ENCODE assay signal across 8 cellular contexts in genomic region chrX:47233333-47234113, GRCh38. TPM values are rescaled to one million over a fixed set of nuclear protein-coding genes. Genes with fewer than 3 reads are reported as not detected.
DNase-seq lines count a peak whose midpoint lies in the region; ATAC-seq and TF ChIP-seq lines count a peak whose summit lies in the region.

No MANE protein-coding gene starts in this region.

- peaks cover 17% of the 10 kb centered on the region for H3K4me1 Mint-ChIP-seq in activated T-helper 2 cell treated with anti-CD3 and anti-CD28 coated beads, Interferon-gamma antibody, Interleukin-2, Interleukin-4, amounts not matched to agents 10 μg/mL and 5 μg/mL and 100 μg/mL, durations not matched to agents 14 hours and 24 hours and 36 hours (ENCODE audit: low read depth)
- H3K4me1 Mint-ChIP-seq in natural killer cell treated with Interleukin-12 subunit alpha and Interleukin-12 subunit beta and Interleukin-15 and Interleukin-18, amount 100 ng/mL, for 72 hours (ENCODE audit: low read depth in 2 of 2) = peaks cover 11 to 22% of the 10 kb centered on the region in 2 donors

- H3K4me3 ChIP-seq in LNCaP clone FGC (ENCODE audit: low read depth, low read length) (peak overlapping the region; percentile 67), fibroblast of pulmonary artery (replicated peaks; ENCODE audit: low read depth, low read length) (peak overlapping the region; percentile 70)

- intact Hi-C loops in activated T-helper 2 cell treated with anti-CD3 and anti-CD28 coated beads, Interferon-gamma antibody, Interleukin-2, Interleukin-4, amounts not matched to agents 10 μg/mL and 5 μg/mL and 100 μg/mL, durations not matched to agents 14 hours and 24 hours and 36 hours (cut with micrococcal nuclease) = loop anchor here (1.0 to 10.0 kb wide), 4 partner anchors 15 to 81 kb away; partner anchors contain the start of genes CDK16 and UBA1

- no peaks in the 10 kb centered on the region for H3K27me3 Mint-ChIP-seq in activated T-helper 2 cell treated with anti-CD3 and anti-CD28 coated beads, Interferon-gamma antibody, Interleukin-2, Interleukin-4, amounts not matched to agents 10 μg/mL and 5 μg/mL and 100 μg/mL, durations not matched to agents 14 hours and 24 hours and 36 hours (ENCODE audit: low read depth)
- no peaks in the 10 kb centered on the region for H3K27me3 Mint-ChIP-seq in natural killer cell treated with Interleukin-12 subunit alpha and Interleukin-12 subunit beta and Interleukin-15 and Interleukin-18, amount 100 ng/mL, for 72 hours

- TF ChIP-seq CTCF in LNCaP clone FGC (IDR thresholded peaks at IDR 0.05; ENCODE audit: control insufficient read depth, extremely low read depth, insufficient read depth) = no peak
- TF ChIP-seq CTCF in fibroblast of pulmonary artery (IDR thresholded peaks at IDR 0.05; ENCODE audit: low read length, missing control alignments) = no peak

- ATAC-seq in natural killer cell treated with Interleukin-12 subunit alpha and Interleukin-12 subunit beta and Interleukin-15 and Interleukin-18, amount 100 ng/mL, for 72 hours = peak; percentile 95 to 97

- peak overlapping the region; percentile 95 for H3K27ac Mint-ChIP-seq in activated T-helper 2 cell treated with anti-CD3 and anti-CD28 coated beads, Interferon-gamma antibody, Interleukin-2, Interleukin-4, amounts not matched to agents 10 μg/mL and 5 μg/mL and 100 μg/mL, durations not matched to agents 14 hours and 24 hours and 36 hours
- peak overlapping the region; percentile 91 to 94 for H3K27ac Mint-ChIP-seq in natural killer cell treated with Interleukin-12 subunit alpha and Interleukin-12 subunit beta and Interleukin-15 and Interleukin-18, amount 100 ng/mL, for 72 hours

- no peaks in the 10 kb centered on the region for H3K9me3 Mint-ChIP-seq in activated T-helper 2 cell treated with anti-CD3 and anti-CD28 coated beads, Interferon-gamma antibody, Interleukin-2, Interleukin-4, amounts not matched to agents 10 μg/mL and 5 μg/mL and 100 μg/mL, durations not matched to agents 14 hours and 24 hours and 36 hours
- no peaks in the 10 kb centered on the region for H3K9me3 Mint-ChIP-seq in natural killer cell treated with Interleukin-12 subunit alpha and Interleukin-12 subunit beta and Interleukin-15 and Interleukin-18, amount 100 ng/mL, for 72 hours

- peak overlapping the region; percentile 86 for H3K4me3 Mint-ChIP-seq in activated T-helper 2 cell treated with anti-CD3 and anti-CD28 coated beads, Interferon-gamma antibody, Interleukin-2, Interleukin-4, amounts not matched to agents 10 μg/mL and 5 μg/mL and 100 μg/mL, durations not matched to agents 14 hours and 24 hours and 36 hours (ENCODE audit: low read depth)
- peak overlapping the region; percentile 93 for H3K4me3 Mint-ChIP-seq in natural killer cell treated with Interleukin-12 subunit alpha and Interleukin-12 subunit beta and Interleukin-15 and Interleukin-18, amount 100 ng/mL, for 72 hours

- H3K36me3 Mint-ChIP-seq in activated T-helper 2 cell treated with anti-CD3 and anti-CD28 coated beads, Interferon-gamma antibody, Interleukin-2, Interleukin-4, amounts not matched to agents 10 μg/mL and 5 μg/mL and 100 μg/mL, durations not matched to agents 14 hours and 24 hours and 36 hours (ENCODE audit: low read depth) = peaks cover 20% of the 10 kb centered on the region
- no peaks in the 10 kb centered on the region for H3K36me3 Mint-ChIP-seq in natural killer cell treated with Interleukin-12 subunit alpha and Interleukin-12 subunit beta and Interleukin-15 and Interleukin-18, amount 100 ng/mL, for 72 hours

- peak; percentile 95 for DNase-seq in EL
- peak; percentile 97 for DNase-seq in H4 (ENCODE audit: low spot score)
- peak; percentile 83 for DNase-seq in LNCaP clone FGC (ENCODE audit: low read depth)
- DNase-seq in RPMI8226 = peak; percentile 95
- peak; percentile 91 for DNase-seq in activated T-helper 2 cell treated with anti-CD3 and anti-CD28 coated beads, Interferon-gamma antibody, Interleukin-2, Interleukin-4, amounts not matched to agents 10 μg/mL and 5 μg/mL and 100 μg/mL, durations not matched to agents 14 hours and 24 hours and 36 hours (ENCODE audit: low spot score)
- DNase-seq in fibroblast of pulmonary artery (ENCODE audit: low read depth) = peak; percentile 97
- DNase-seq in natural killer cell treated with Interleukin-12 subunit alpha and Interleukin-12 subunit beta and Interleukin-15 and Interleukin-18, amount 100 ng/mL, for 72 hours (ENCODE audit: low spot score) = peak; percentile 95
- DNase-seq in stimulated activated naive CD4-positive, alpha-beta T cell treated with Interleukin-2 at 50 U/mL for 16 hours (lab: John Stamatoyannopoulos, UW) = peak; percentile 94

RNA-seq across cellular contexts. Expression of gene USP11, which starts 0.7 kb away (rescaled TPM):
- total RNA-seq in H4 (2014; rRNA removed; shearing (Covaris generic)) = 33.0 and 36.5 TPM in 2 replicates
- 37.2 and 39.5 TPM in 2 replicates for total RNA-seq in activated T-helper 2 cell treated with anti-CD3 and anti-CD28 coated beads, Interferon-gamma antibody, Interleukin-2, Interleukin-4, amounts not matched to agents 10 μg/mL and 5 μg/mL and 100 μg/mL, durations not matched to agents 14 hours and 24 hours and 36 hours
- 10 to 100 TPM; 45.7 to 49.2 TPM for total RNA-seq in natural killer cell treated with Interleukin-12 subunit alpha and Interleukin-12 subunit beta and Interleukin-15 and Interleukin-18, amount 100 ng/mL, for 72 hours

RNA-seq across cellular contexts. Expression of gene CDK16, which starts 15.0 kb away (rescaled TPM):
- total RNA-seq in H4 (2014; rRNA removed; shearing (Covaris generic)) = 77.1 and 98.5 TPM in 2 replicates
- total RNA-seq in activated T-helper 2 cell treated with anti-CD3 and anti-CD28 coated beads, Interferon-gamma antibody, Interleukin-2, Interleukin-4, amounts not matched to agents 10 μg/mL and 5 μg/mL and 100 μg/mL, durations not matched to agents 14 hours and 24 hours and 36 hours = 71.2 and 80.6 TPM in 2 replicates
- 10 to 100 TPM; 62.2 to 63.7 TPM for total RNA-seq in natural killer cell treated with Interleukin-12 subunit alpha and Interleukin-12 subunit beta and Interleukin-15 and Interleukin-18, amount 100 ng/mL, for 72 hours

RNA-seq across cellular contexts. Expression of gene UBA1, which starts 39.9 kb away (rescaled TPM):
- total RNA-seq in H4 (2014; rRNA removed; shearing (Covaris generic)) = 105 and 130 TPM in 2 replicates
- 242 and 250 TPM in 2 replicates for total RNA-seq in activated T-helper 2 cell treated with anti-CD3 and anti-CD28 coated beads, Interferon-gamma antibody, Interleukin-2, Interleukin-4, amounts not matched to agents 10 μg/mL and 5 μg/mL and 100 μg/mL, durations not matched to agents 14 hours and 24 hours and 36 hours
- total RNA-seq in natural killer cell treated with Interleukin-12 subunit alpha and Interleukin-12 subunit beta and Interleukin-15 and Interleukin-18, amount 100 ng/mL, for 72 hours = 100 to 1,000 TPM; 227 to 243 TPM

Comparison
In these comparisons a context has a peak if more than half of its experiments do, and no peak if none do; other contexts are left out.
1. Peak in every context shown above with its lines: DNase-seq, ATAC-seq and H3K4me3 ChIP-seq.